In the genomic region with DNA sequence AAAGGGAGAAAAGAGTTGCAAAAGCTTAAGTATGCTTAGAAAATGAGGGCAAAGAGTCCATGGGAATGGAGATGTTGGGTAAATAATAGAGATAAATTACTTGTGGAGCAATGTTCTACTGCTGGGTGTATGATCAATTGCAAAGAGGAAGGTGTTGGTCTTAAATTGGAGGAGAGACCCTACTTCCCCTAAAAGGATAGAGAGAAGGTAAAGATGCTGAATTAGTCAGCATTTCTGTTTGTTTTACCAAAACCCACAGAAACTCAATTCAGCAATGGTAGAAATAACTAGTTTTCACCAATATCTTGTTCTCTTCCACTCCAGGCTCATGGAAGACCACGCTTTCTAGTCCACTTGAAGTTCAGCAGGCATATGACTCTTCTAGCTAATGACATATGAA, we compare ENCODE assay signal across 22 cellular contexts. TPM values are rescaled to one million over a fixed set of nuclear protein-coding genes. Genes with fewer than 3 reads are reported as not detected.
A peak's percentile ranks its signal among the peaks of the same experiment; 100 is the strongest.
DNase-seq lines count a peak whose midpoint lies in the region; ATAC-seq lines count a peak whose summit lies in the region.
"Had no signal": no experiment of that assay in that cellular context is flagged by ENCODE, and none has a peak within 500 bp of the region (broad histone marks: within the 10 kb centered on the region; RNA-seq: fewer than 3 reads in every experiment).

No MANE protein-coding gene starts in this region.

- DNase-seq in NOMO-1 treated with DMSO at 0.1 percent for 48 hours (lab: John Stamatoyannopoulos, UW; ENCODE audit: unreplicated experiment) = peak; percentile 22
- DNase-seq in NOMO-1 treated with dmso at 0.1 percent for 144 hours (lab: John Stamatoyannopoulos, UW; ENCODE audit: unreplicated experiment) = no peak
- no peak for DNase-seq in T-helper 17 cell
- DNase-seq in activated CD4-positive, alpha-beta T cell treated with anti-CD3 and anti-CD28 coated beads, Interleukin-2, amount 50 U/mL, for 4 hours = no peak
- DNase-seq in occipital lobe (lab: John Stamatoyannopoulos, UW) = no peak
- DNase-seq: activated CD4-positive, CD25-positive, alpha-beta regulatory T cell; activated CD8-positive, alpha-beta memory T cell treated with anti-CD3 and anti-CD28 coated beads, Interleukin-2, amount 50 U/mL, for 4 hours; activated naive CD4-positive, alpha-beta T cell; DMS153; left ventricle myocardium superior; NCI-H146; NCI-H446; Right ventricle myocardium superior; stimulated activated naive CD4-positive, alpha-beta T cell treated with Interleukin-2 at 50 U/mL for 16 hours had no signal

- no peaks in the 10 kb centered on the region for H3K36me3 Mint-ChIP-seq in T-helper 17 cell (ENCODE audit: low read depth)
- H3K36me3 Mint-ChIP-seq: type B pancreatic cell had no signal

- H3K4me1 Mint-ChIP-seq in T-helper 17 cell = no peaks in the 10 kb centered on the region

- H3K4me3 Mint-ChIP-seq in T-helper 17 cell = no peak overlapping the region
- H3K4me3 Mint-ChIP-seq: type B pancreatic cell had no signal

- H3K27ac Mint-ChIP-seq in T-helper 17 cell = no peak overlapping the region
- H3K27ac Mint-ChIP-seq: type B pancreatic cell had no signal

- ATAC-seq in GM21825 (IDR thresholded peaks at IDR 0.05; ENCODE audit: unreplicated experiment) = peak; percentile 31
- ATAC-seq in HG03135 (IDR thresholded peaks at IDR 0.05; ENCODE audit: unreplicated experiment) = peak; percentile 42
- no peak for ATAC-seq in T-helper 17 cell
- no peak for ATAC-seq in HG02610 (IDR thresholded peaks at IDR 0.05; ENCODE audit: unreplicated experiment)
- ATAC-seq: left ventricle myocardium superior had no signal

- peaks cover 15% of the 10 kb centered on the region for H3K27me3 Mint-ChIP-seq in T-helper 17 cell

- no peaks in the 10 kb centered on the region for H3K9me3 ChIP-seq in T-helper 17 cell (ENCODE audit: control insufficient read depth, low read length, poor library complexity, severe bottlenecking)
- H3K9me3 ChIP-seq: ascending aorta, BLaER1 had no signal

RNA-seq across cellular contexts. Expression of a gene that starts 32.1 kb away (rescaled TPM):
- total RNA-seq in T-helper 17 cell = not detected
- total RNA-seq in occipital lobe = 0.16 TPM
- total RNA-seq: HT1080; T-helper 1 cell treated with Interleukin-12 subunit alpha and Interleukin-12 subunit beta and Interleukin-4 antibody, amounts not matched to agents 30 ng/mL and 1 ng/mL, for 36 hours had no signal

Comparison
In these comparisons a context has a peak if more than half of its experiments do, and no peak if none do; other contexts are left out.
1. ATAC-seq: peak in GM21825 (single experiment) and HG03135 (single experiment); none in T-helper 17 cell (single experiment) and HG02610 (single experiment).